In the genomic region with DNA sequence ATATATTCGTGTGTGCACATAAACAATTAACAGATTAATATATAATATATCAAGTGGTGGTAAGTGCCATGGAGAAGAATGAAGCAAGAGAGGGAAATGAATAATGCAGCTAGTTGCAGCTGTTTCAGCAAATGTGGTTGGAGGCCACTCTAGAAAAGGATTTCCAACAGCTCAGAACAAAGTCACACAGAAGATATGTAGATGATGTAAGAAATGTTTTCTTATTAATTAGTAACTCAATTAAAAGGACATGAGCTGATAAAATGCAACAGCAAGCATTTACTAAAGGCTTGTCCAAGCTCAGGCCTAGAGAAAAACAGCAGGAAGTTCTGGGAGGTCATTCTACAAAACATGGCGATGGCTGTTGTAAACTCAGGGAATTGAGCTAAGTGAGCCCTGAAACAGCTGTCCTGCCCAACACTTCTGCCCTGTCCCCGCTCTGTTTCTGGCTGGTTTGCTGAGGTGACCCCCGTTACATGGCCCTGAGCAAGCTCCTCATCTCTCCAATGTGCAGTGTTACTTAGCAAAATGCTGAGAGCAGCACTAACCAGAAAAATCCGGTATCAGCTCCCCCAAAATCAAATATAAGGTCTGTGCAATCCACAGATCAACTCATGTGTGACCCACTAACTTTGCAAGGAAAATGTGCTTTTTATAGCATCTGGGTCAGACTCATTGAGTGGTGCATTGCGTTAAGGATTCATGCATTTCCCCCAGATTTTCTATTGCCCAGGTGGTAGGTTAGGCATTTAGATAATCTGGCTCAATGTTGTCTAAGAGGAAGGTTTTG, we compare ENCODE assay signal across 13 cellular contexts. TPM values are rescaled to one million over a fixed set of nuclear protein-coding genes. Genes with fewer than 3 reads are reported as not detected.
A peak's percentile ranks its signal among the peaks of the same experiment; 100 is the strongest.
DNase-seq lines count a peak whose midpoint lies in the region; ATAC-seq and TF ChIP-seq lines count a peak whose summit lies in the region.
"Had no signal": no experiment of that assay in that cellular context is flagged by ENCODE, and none has a peak within 500 bp of the region (broad histone marks: within the 10 kb centered on the region; RNA-seq: fewer than 3 reads in every experiment).

No MANE protein-coding gene starts in this region.

- H3K27me3 Mint-ChIP-seq in GM23338 (ENCODE audit: insufficient read depth, low read depth, poor library complexity) (no peaks in the 10 kb centered on the region), nephron (ENCODE audit: low read depth) (no peaks in the 10 kb centered on the region)
- H3K27me3 Mint-ChIP-seq in T-helper 1 cell treated with Interleukin-12 subunit alpha and Interleukin-12 subunit beta and Interleukin-4 antibody, amounts not matched to agents 30 μg/mL and 1 μg/mL, for 36 hours (ENCODE audit: low read depth): no peaks in the 10 kb centered on the region

- H3K4me1 Mint-ChIP-seq in GM23338: 0 out of 3 replicates have a peak, but pooled peaks cover 3% of the 10 kb centered on the region
- peaks cover 54% of the 10 kb centered on the region for H3K4me1 Mint-ChIP-seq in T-helper 1 cell treated with Interleukin-12 subunit alpha and Interleukin-12 subunit beta and Interleukin-4 antibody, amounts not matched to agents 30 μg/mL and 1 μg/mL, for 36 hours (ENCODE audit: low read depth)
- peaks cover 24% of the 10 kb centered on the region for H3K4me1 Mint-ChIP-seq in nephron

- H3K4me1 ChIP-seq in SK-N-SH (ENCODE audit: control insufficient read depth in 1 of 2, insufficient read depth in 2 of 2, low read depth in 1 of 2, low read length in 1 of 2): peaks cover 0 to 3% of the 10 kb centered on the region in 2 experiments; a peak in 1 of 4 replicates
- H3K4me1 ChIP-seq in GM23338 (ENCODE audit: insufficient read depth): no peaks in the 10 kb centered on the region

- TF ChIP-seq RAD21 in SK-N-SH (IDR thresholded peaks at IDR 0.05; ENCODE audit: low read length): no peak

- no peak overlapping the region for H3K4me3 Mint-ChIP-seq in GM23338
- H3K4me3 Mint-ChIP-seq in T-helper 1 cell treated with Interleukin-12 subunit alpha and Interleukin-12 subunit beta and Interleukin-4 antibody, amounts not matched to agents 30 μg/mL and 1 μg/mL, for 36 hours: peak overlapping the region; percentile 43
- H3K4me3 Mint-ChIP-seq in nephron: no peak overlapping the region

- H4K20me1 ChIP-seq in SK-N-SH (ENCODE audit: insufficient read depth) (no peaks in the 10 kb centered on the region), GM23338 (replicated peaks; ENCODE audit: insufficient read depth) (no peaks in the 10 kb centered on the region)

- WGBS in SK-N-SH (ENCODE audit: low lambda C conversion rate): 84% methylated on average over 6 of the region's 6 CpGs

- TF ChIP-seq CTCF in SK-N-SH (IDR thresholded peaks at IDR 0.05) (no peak), GM23338 (conservative IDR thresholded peaks at IDR 0.05; ENCODE audit: low read depth in 2 of 2) (no peak), nephron (IDR thresholded peaks at IDR 0.05; ENCODE audit: unreplicated experiment in 3 of 3) (no peak)

- H2AFZ ChIP-seq in SK-N-SH (ENCODE audit: low read depth) (0 out of 2 replicates have a peak overlapping the region, but pooled peaks have one; percentile 51), GM23338 (peak overlapping the region; percentile 81)

- H3K79me2 ChIP-seq in SK-N-SH (ENCODE audit: insufficient read depth) (no peaks in the 10 kb centered on the region), GM23338 (replicated peaks; ENCODE audit: insufficient read depth) (no peaks in the 10 kb centered on the region)

- H3K9me2 ChIP-seq in SK-N-SH (no peaks in the 10 kb centered on the region), GM23338 (ENCODE audit: insufficient read depth) (no peaks in the 10 kb centered on the region)

- H3K27me3 ChIP-seq in SK-N-SH (ENCODE audit: insufficient read depth): no peaks in the 10 kb centered on the region
- H3K27me3 ChIP-seq in GM23338 (ENCODE audit: insufficient read depth): no peaks in the 10 kb centered on the region

- no peak overlapping the region for H3K9ac ChIP-seq in SK-N-SH

- H3K9me3 Mint-ChIP-seq in GM23338: no peaks in the 10 kb centered on the region
- H3K9me3 Mint-ChIP-seq in T-helper 1 cell treated with Interleukin-12 subunit alpha and Interleukin-12 subunit beta and Interleukin-4 antibody, amounts not matched to agents 30 μg/mL and 1 μg/mL, for 36 hours: peaks cover 11% of the 10 kb centered on the region
- H3K9me3 Mint-ChIP-seq in nephron: no peaks in the 10 kb centered on the region

- H3K4me3 ChIP-seq in SK-N-SH (ENCODE audit: low read depth in 2 of 2, low read length in 1 of 2): no peak overlapping the region
- no peak overlapping the region for H3K4me3 ChIP-seq in GM23338

- peak overlapping the region; percentile 45; the same call in 1 of the 2 replicates for H3K27ac Mint-ChIP-seq in GM23338
- H3K27ac Mint-ChIP-seq in T-helper 1 cell treated with Interleukin-12 subunit alpha and Interleukin-12 subunit beta and Interleukin-4 antibody, amounts not matched to agents 30 μg/mL and 1 μg/mL, for 36 hours: peak overlapping the region; percentile 76
- peak overlapping the region; percentile 89 to 92 (median 90) for H3K27ac Mint-ChIP-seq in nephron

- CTCF ChIA-PET in SK-N-SH (lab: Yijun Ruan, JAX): interaction anchor here (2.7 kb wide), 1 partner anchor 53 kb away, joined by 10 read pairs; no protein-coding TSS in a partner anchor

- POLR2A ChIA-PET in SK-N-SH (lab: Yijun Ruan, JAX): no interaction called here

- no peak for TF ChIP-seq EP300 in SK-N-SH (IDR thresholded peaks at IDR 0.05; ENCODE audit: borderline replicate concordance in 1 of 2, low read depth in 1 of 2, low read length in 1 of 2)

- DNase-seq in SK-N-SH (no peak), GM23338 (ENCODE audit: low spot score) (no peak), NCI-H1417 treated with DMSO at 0.1 percent for 48 hours (lab: John Stamatoyannopoulos, UW) (no peak)
- DNase-seq: glutamatergic neuron, NCI-H2081 treated with DMSO at 0.1 percent for 48 hours, retina had no signal

- H3K36me3 Mint-ChIP-seq in GM23338 (ENCODE audit: low read depth): no peaks in the 10 kb centered on the region; the same call in 2 of the 3 replicates
- H3K36me3 Mint-ChIP-seq in T-helper 1 cell treated with Interleukin-12 subunit alpha and Interleukin-12 subunit beta and Interleukin-4 antibody, amounts not matched to agents 30 μg/mL and 1 μg/mL, for 36 hours (ENCODE audit: low read depth): peaks cover 14% of the 10 kb centered on the region
- no peaks in the 10 kb centered on the region for H3K36me3 Mint-ChIP-seq in nephron (ENCODE audit: low read depth)

- no peak overlapping the region for H3K4me2 ChIP-seq in SK-N-SH
- no peak overlapping the region for H3K4me2 ChIP-seq in GM23338

- no peaks in the 10 kb centered on the region for H3F3A ChIP-seq in SK-N-SH (replicated peaks; ENCODE audit: insufficient read depth)
- H3F3A ChIP-seq in GM23338 (replicated peaks; ENCODE audit: low read depth): no peaks in the 10 kb centered on the region

- H3K27ac ChIP-seq in SK-N-SH (ENCODE audit: low read depth in 2 of 2, low read length in 1 of 2) (no peak overlapping the region), GM23338 (ENCODE audit: low read depth) (no peak overlapping the region)

- no peaks in the 10 kb centered on the region for H3K9me3 ChIP-seq in SK-N-SH

- ATAC-seq in SK-N-SH treated with all-trans-retinoic acid at 6 μM for 48 hours: no peak
- ATAC-seq in GM23338: no peak
- ATAC-seq in GM21723 (IDR thresholded peaks at IDR 0.05; ENCODE audit: unreplicated experiment): no peak
- ATAC-seq in HG03460 (IDR thresholded peaks at IDR 0.05; ENCODE audit: unreplicated experiment): no peak
- ATAC-seq: HepG2 had no signal

- H3K36me3 ChIP-seq in SK-N-SH (replicated peaks in 1 of 2; ENCODE audit: control insufficient read depth in 1 of 2, insufficient read depth in 2 of 2, low read length in 1 of 2) (no peaks in the 10 kb centered on the region), GM23338 (ENCODE audit: insufficient read depth) (no peaks in the 10 kb centered on the region)

TF ChIP-seq in SK-N-SH, 30 proteins besides CTCF, POLR2A, EP300 and RAD21 (continues in another document):
- no peak for TF ChIP-seq FOXJ3 (CRISPR knock-in tag; IDR thresholded peaks at IDR 0.05)
- TF ChIP-seq EZH2phosphoT487 (IDR thresholded peaks at IDR 0.05; ENCODE audit: borderline replicate concordance, low read depth): no peak

TF ChIP-seq in SK-N-SH treated with all-trans-retinoic acid at 6 μM for 48 hours, 23 proteins besides CTCF, POLR2A, EP300 and RAD21 (continues in another document):
- TF ChIP-seq, protein P1, sequence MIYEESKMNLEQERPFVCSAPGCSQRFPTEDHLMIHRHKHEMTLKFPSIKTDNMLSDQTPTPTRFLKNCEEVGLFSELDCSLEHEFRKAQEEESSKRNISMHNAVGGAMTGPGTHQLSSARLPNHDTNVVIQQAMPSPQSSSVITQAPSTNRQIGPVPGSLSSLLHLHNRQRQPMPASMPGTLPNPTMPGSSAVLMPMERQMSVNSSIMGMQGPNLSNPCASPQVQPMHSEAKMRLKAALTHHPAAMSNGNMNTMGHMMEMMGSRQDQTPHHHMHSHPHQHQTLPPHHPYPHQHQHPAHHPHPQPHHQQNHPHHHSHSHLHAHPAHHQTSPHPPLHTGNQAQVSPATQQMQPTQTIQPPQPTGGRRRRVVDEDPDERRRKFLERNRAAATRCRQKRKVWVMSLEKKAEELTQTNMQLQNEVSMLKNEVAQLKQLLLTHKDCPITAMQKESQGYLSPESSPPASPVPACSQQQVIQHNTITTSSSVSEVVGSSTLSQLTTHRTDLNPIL (CRISPR knock-in tag; IDR thresholded peaks at IDR 0.05; ENCODE audit: low read depth): no peak

RNA-seq across cellular contexts. Expression of a gene that starts 23.5 kb away (rescaled TPM):
- 0.97 and 1.1 TPM in 2 replicates for polyA plus RNA-seq in SK-N-SH (2012; rRNA removed)
- 0.87 and 1.2 TPM in 2 replicates for polyA plus RNA-seq in SK-N-SH (2012; cell fraction: cytosol; rRNA removed)
- polyA plus RNA-seq in SK-N-SH (2012; cell fraction: nucleus; rRNA removed): 3.1 and 3.4 TPM in 2 replicates
- total RNA-seq in GM23338 (2014; rRNA removed; shearing (Covaris generic)): not detected in 2 replicates
- 0.16 TPM in 2 replicates for polyA plus RNA-seq in GM23338 (2016; fragmentation: Nextera tagmentation; extraction: Ambion mirVana)
- total RNA-seq: HepG2, urinary bladder had no signal
- polyA plus RNA-seq: HepG2, urinary bladder had no signal
